ENCODE assay signal across 8 cellular contexts in genomic region chr12:98504368-98504617, GRCh38. TPM values are rescaled to one million over a fixed set of nuclear protein-coding genes. Genes with fewer than 3 reads are reported as not detected.
A peak's percentile ranks its signal among the peaks of the same experiment; 100 is the strongest.
DNase-seq lines count a peak whose midpoint lies in the region; ATAC-seq, FAIRE-seq and TF ChIP-seq lines count a peak whose summit lies in the region.

No MANE protein-coding gene starts in this region.

- RAD21 ChIA-PET in GM12878 (lab: Charles Lee; ENCODE audit: unreplicated experiment), result interaction anchor here (2.5 kb wide), 1 partner anchor 9 kb away, joined by 7 read pairs; no protein-coding TSS in a partner anchor

- TF ChIP-seq EP300 in GM12878 (IDR thresholded peaks at IDR 0.05; ENCODE audit: borderline replicate concordance in 1 of 2, control insufficient read depth in 1 of 2, low read depth in 2 of 2, low read length in 2 of 2), result no peak

- H3K27me3 ChIP-seq in GM12878 (replicated peaks in 1 of 2; ENCODE audit: control insufficient read depth in 2 of 2, insufficient read depth in 2 of 2, low read length in 1 of 2), result no peaks in the 10 kb centered on the region
- H3K27me3 ChIP-seq in muscle layer of colon (ENCODE audit: control insufficient read depth in 1 of 2, insufficient read depth in 2 of 2, low read length in 2 of 2), result no peaks in the 10 kb centered on the region

- peak overlapping the region; percentile 83 for H3K4me2 ChIP-seq in GM12878 (ENCODE audit: control insufficient read depth, insufficient read depth)

- SMC1A ChIA-PET in GM12878 (lab: Charles Lee; ENCODE audit: uncharacterized antibody, unreplicated experiment), result interaction anchor here (1.5 to 2.4 kb wide), 2 partner anchors 10 to 13 kb away, joined by 7 to 10 read pairs; no protein-coding TSS in a partner anchor

- ATAC-seq in HG03378 (IDR thresholded peaks at IDR 0.05; ENCODE audit: unreplicated experiment) (peak; percentile 16), GM12878 (peak; percentile 18)

- TF ChIP-seq POLR2A in GM12878 (IDR thresholded peaks at IDR 0.05; ENCODE audit: low read depth, low read length), result no peak

- DNase-seq in NCI-H345 treated with DMSO at 0.1 percent for 48 hours (lab: John Stamatoyannopoulos, UW; ENCODE audit: unreplicated experiment) (peak; percentile 51), NCI-H345 (lab: John Stamatoyannopoulos, UW) (no peak), GM12878 (ENCODE audit: low read depth, low spot score) (no peak), kidney glomerular epithelial cell (lab: John Stamatoyannopoulos, UW) (no peak), NCI-H1092 treated with DMSO at 0.1 percent for 48 hours (lab: John Stamatoyannopoulos, UW) (no peak), GM10266 (ENCODE audit: extremely low spot score) (no peak)

- peak overlapping the region; percentile 99 for H2AFZ ChIP-seq in GM12878 (ENCODE audit: control insufficient read depth, low read depth, low read length)

- 2% methylated on average over 3 of the region's 3 CpGs for WGBS in GM12878 (ENCODE audit: insufficient coverage, insufficient replicate concordance, low lambda C conversion rate, missing lambda C conversion rate)

- H3K79me2 ChIP-seq in GM12878 (ENCODE audit: control insufficient read depth, insufficient read depth, low read length), result no peaks in the 10 kb centered on the region

- intact Hi-C loops in GM12878 (cut with micrococcal nuclease; ENCODE audit: unreplicated experiment), result no loop called here

- TF ChIP-seq CTCF in GM12878 (IDR thresholded peaks at IDR 0.05 in 2 of 3, conservative IDR thresholded peaks at IDR 0.05 in 1 of 3; ENCODE audit: control insufficient read depth in 2 of 3, extremely low read depth in 1 of 3, insufficient read depth in 1 of 3, low read depth in 3 of 3, low read length in 3 of 3) (no peak), GM10266 (IDR thresholded peaks at IDR 0.05; ENCODE audit: control insufficient read depth, insufficient read depth, low read depth, missing control alignments) (no peak)

- peak overlapping the region; percentile 35; the same call in 1 of the 2 replicates for H3K4me3 ChIP-seq in GM12878
- peak overlapping the region; percentile 79 to 92 for H3K4me3 ChIP-seq in muscle layer of colon (ENCODE audit: low read depth in 1 of 2, low read length in 2 of 2)

- no peaks in the 10 kb centered on the region for H4K20me1 ChIP-seq in GM12878 (ENCODE audit: control insufficient read depth, insufficient read depth)

- TSS peak; percentile 92 for BruUV-seq in GM12878 (replicated peaks; lab: Mats Ljungman, UMichigan)

- H3K27ac ChIP-seq in GM12878 (ENCODE audit: control insufficient read depth, insufficient read depth), result peak overlapping the region; percentile 99
- peak overlapping the region; percentile 89 for H3K27ac ChIP-seq in muscle layer of colon (ENCODE audit: low read depth, low read length)

- CTCF ChIA-PET in GM12878 (lab: Yijun Ruan, JAX), result interaction anchor here (1.6 to 5.0 kb wide), 2 partner anchors 12 to 13 kb away, joined by 7 to 29 read pairs; partner anchors contain the start of gene TMPO

- no peak for TF ChIP-seq RAD21 in GM12878 (IDR thresholded peaks at IDR 0.05; ENCODE audit: insufficient read depth, low read depth, low read length)

- H3K4me1 ChIP-seq in GM12878 (ENCODE audit: control insufficient read depth, insufficient read depth, low read length), result peaks cover 3% of the 10 kb centered on the region; the same call in 1 of the 2 replicates
- peaks cover 5% of the 10 kb centered on the region for H3K4me1 ChIP-seq in muscle layer of colon (ENCODE audit: insufficient read depth, low read length)

- in situ Hi-C loops in GM12878 (cut with MboI), result no loop called here

- H3K9me3 ChIP-seq in GM12878 (replicated peaks; ENCODE audit: control insufficient read depth, insufficient read depth, low read length), result no peaks in the 10 kb centered on the region
- no peaks in the 10 kb centered on the region for H3K9me3 ChIP-seq in muscle layer of colon (ENCODE audit: low read length)

- no peak for FAIRE-seq in GM12878 (lab: Jason Lieb, UNC)

- H3K9ac ChIP-seq in GM12878 (ENCODE audit: control insufficient read depth, insufficient read depth, low read length) (peak overlapping the region; percentile 99; the same call in 1 of the 2 replicates), muscle layer of colon (ENCODE audit: low read length) (peak overlapping the region; percentile 19)

- POLR2A ChIA-PET in GM12878 (lab: Charles Lee), result interaction anchor here (1.5 to 1.9 kb wide), 3 partner anchors 10 to 13 kb away, joined by 3 to 11 read pairs (median 6); partner anchors contain the start of gene TMPO

- H3K36me3 ChIP-seq in GM12878 (ENCODE audit: control insufficient read depth in 2 of 2, insufficient read depth in 2 of 2, low read length in 1 of 2) (no peaks in the 10 kb centered on the region), muscle layer of colon (ENCODE audit: insufficient read depth, low read length) (no peaks in the 10 kb centered on the region)

TF ChIP-seq in GM12878, 131 proteins besides CTCF, POLR2A, EP300 and RAD21 (continues in another document):
- TF ChIP-seq PRDM15 (CRISPR knock-in tag; IDR thresholded peaks at IDR 0.05) (no peak), ZZZ3 (IDR thresholded peaks at IDR 0.05; ENCODE audit: control insufficient read depth, insufficient read length, low read depth) (no peak), EGR1 (IDR thresholded peaks at IDR 0.05; ENCODE audit: borderline replicate concordance in 1 of 2, low read depth in 2 of 2, low read length in 2 of 2) (no peak), CBX5 (IDR thresholded peaks at IDR 0.05; ENCODE audit: low read depth) (peak; percentile 7; the same call in 1 of the 2 replicates), PKNOX1 (IDR thresholded peaks at IDR 0.05) (no peak), TCF7 (IDR thresholded peaks at IDR 0.05; ENCODE audit: borderline replicate concordance) (no peak), RAD51 (IDR thresholded peaks at IDR 0.05) (0 out of 2 replicates have a peak, but pooled peaks have one; percentile 2), NBN (IDR thresholded peaks at IDR 0.05) (no peak)
- TF ChIP-seq, protein P1, sequence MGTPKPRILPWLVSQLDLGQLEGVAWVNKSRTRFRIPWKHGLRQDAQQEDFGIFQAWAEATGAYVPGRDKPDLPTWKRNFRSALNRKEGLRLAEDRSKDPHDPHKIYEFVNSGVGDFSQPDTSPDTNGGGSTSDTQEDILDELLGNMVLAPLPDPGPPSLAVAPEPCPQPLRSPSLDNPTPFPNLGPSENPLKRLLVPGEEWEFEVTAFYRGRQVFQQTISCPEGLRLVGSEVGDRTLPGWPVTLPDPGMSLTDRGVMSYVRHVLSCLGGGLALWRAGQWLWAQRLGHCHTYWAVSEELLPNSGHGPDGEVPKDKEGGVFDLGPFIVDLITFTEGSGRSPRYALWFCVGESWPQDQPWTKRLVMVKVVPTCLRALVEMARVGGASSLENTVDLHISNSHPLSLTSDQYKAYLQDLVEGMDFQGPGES (IDR thresholded peaks at IDR 0.05), result no peak

RNA-seq across cellular contexts. Expression of gene TMPO, which starts 11.1 kb away (rescaled TPM):
- total RNA-seq in GM12878 (2013; cell fraction: nucleolus; rRNA removed), result 460 and 483 TPM in 2 replicates
- total RNA-seq in GM12878 (2014; rRNA removed) (209 and 233 TPM in 2 replicates), GM12878 (2014; rRNA removed; fragmentation: Illumina TruSeq; extraction: Trizol) (246 and 252 TPM in 2 replicates), GM12878 (2021) (237 and 245 TPM in 2 replicates)
- 46.2 TPM for polyA plus RNA-seq in GM12878 (2011; ENCODE audit: low read depth)
- polyA plus RNA-seq in GM12878 (2011; rRNA removed) (224 and 327 TPM in 2 replicates), GM12878 (2014; fragmentation: Illumina TruSeq; extraction: Trizol) (200 and 227 TPM in 2 replicates), GM12878 (2014; fragmentation: Nextera tagmentation; extraction: Ambion mirVana) (10 to 100 TPM; 79.8 to 88.3 TPM), GM12878 (2014; rRNA removed) (104 and 112 TPM in 2 replicates), GM12878 (2016; fragmentation: Nextera tagmentation; extraction: Ambion mirVana) (100 to 1,000 TPM; 154 to 158 TPM)
- polyA plus RNA-seq in GM12878 (2011; cell fraction: cytosol; rRNA removed), result 73.4 and 76.0 TPM in 2 replicates
- 95.8 and 126 TPM in 2 replicates for polyA plus RNA-seq in GM12878 (2011; cell fraction: nucleus; rRNA removed)
- 81.6 and 82.1 TPM in 2 replicates for polyA plus RNA-seq in GM12878 (2012)
- 120 and 166 TPM in 2 replicates for polyA minus RNA-seq in GM12878 (2011; rRNA and poly(A)+ RNA removed)
- 114 and 121 TPM in 2 replicates for polyA minus RNA-seq in GM12878 (2011; cell fraction: cytosol; rRNA and poly(A)+ RNA removed)
- 105 and 176 TPM in 2 replicates for polyA minus RNA-seq in GM12878 (2011; cell fraction: nucleus; rRNA and poly(A)+ RNA removed)
